In the genomic region with DNA sequence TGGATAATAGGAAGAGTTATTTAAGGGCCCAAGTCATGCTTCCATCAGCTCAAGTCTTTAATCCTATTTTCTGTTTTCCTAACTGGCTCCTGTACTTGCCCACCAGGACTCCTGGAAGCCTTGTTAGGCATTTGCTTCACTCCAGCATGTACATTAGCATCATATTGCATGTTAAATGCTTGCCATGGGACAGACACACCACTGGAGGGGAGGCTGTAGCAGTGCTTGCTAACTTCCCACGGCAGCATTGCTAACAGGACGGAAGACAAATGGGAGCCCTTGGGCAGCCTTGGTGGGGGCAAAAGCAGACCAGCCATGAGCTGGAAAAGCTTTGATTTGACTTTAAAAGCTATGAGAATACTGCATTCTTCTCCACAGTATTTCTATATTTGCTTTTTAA, we compare ENCODE assay signal across 22 cellular contexts.
"Had no signal": no experiment of that assay in that cellular context is flagged by ENCODE, and none has a peak within 500 bp of the region (broad histone marks: within the 10 kb centered on the region; RNA-seq: fewer than 3 reads in every experiment).

No MANE protein-coding gene starts in this region.

- H3K9me3 ChIP-seq: stomach, vagina had no signal

- H3K27me3 ChIP-seq: ascending aorta, brain microvascular endothelial cell, heart right ventricle, stomach, vagina had no signal

- H3K27ac ChIP-seq: ascending aorta, brain microvascular endothelial cell, stomach had no signal

- DNase-seq: activated CD4-positive, alpha-beta memory T cell treated with anti-CD3 and anti-CD28 coated beads for 36 hours; activated CD4-positive, alpha-beta T cell treated with anti-CD3 and anti-CD28 coated beads for 48 hours; activated CD8-positive, alpha-beta memory T cell treated with anti-CD3 and anti-CD28 coated beads, Interleukin-2, amount 10 ng/mL, durations not matched to agents 7 days and 5 days; activated gamma-delta T cell; activated naive CD4-positive, alpha-beta T cell treated with anti-CD3 and anti-CD28 coated beads, Interleukin-2, amount 50 U/mL, for 16 hours; activated T-cell treated with anti-CD3 and anti-CD28 coated beads for 4 hours; brain microvascular endothelial cell; effector CD4-positive, alpha-beta T cell; heart right ventricle; kidney; left ventricle myocardium superior; mammary epithelial cell; nephron progenitor cell; occipital lobe; posterior cingulate gyrus; small intestine; stimulated activated CD4-positive, alpha-beta T cell treated with anti-CD3 and anti-CD28 coated beads, Interleukin-2, amount 100 ng/mL, for 24 hours; stomach; T1000; trophoblast cell had no signal

- H3K36me3 ChIP-seq: ascending aorta, brain microvascular endothelial cell, heart right ventricle, stomach, vagina had no signal

- H3K4me3 ChIP-seq: ascending aorta, heart right ventricle, stomach, vagina had no signal
